In genomic region chr2:111121028-111121872, GRCh38 we compare ENCODE assay signal across 8 cellular contexts. TPM values are rescaled to one million over a fixed set of nuclear protein-coding genes. Genes with fewer than 3 reads are reported as not detected.
DNase-seq lines count a peak whose midpoint lies in the region; ATAC-seq lines count a peak whose summit lies in the region.

No MANE protein-coding gene starts in this region.

- peak overlapping the region; percentile 29 for H2BK120ac ChIP-seq in trophoblast cell (ENCODE audit: insufficient read depth, low read length, poor library complexity)

- no CpG with 5 or more reads among the region's 83 CpGs for WGBS in trophoblast cell (ENCODE audit: extremely low coverage, insufficient coverage, insufficient read length)

- H4K91ac ChIP-seq in trophoblast cell (ENCODE audit: low read depth, low read length): peak overlapping the region; percentile 7

- H4K12ac ChIP-seq in trophoblast cell (ENCODE audit: low read depth, low read length): no peak overlapping the region

- ATAC-seq in HG02642 (IDR thresholded peaks at IDR 0.05; ENCODE audit: poor library complexity, unreplicated experiment): peak; percentile 6
- ATAC-seq in HG02759 (IDR thresholded peaks at IDR 0.05; ENCODE audit: unreplicated experiment): no peak
- ATAC-seq in GM18519 (IDR thresholded peaks at IDR 0.05; ENCODE audit: low FRiP score, unreplicated experiment): no peak

- H3K9me3 ChIP-seq in NT2/D1 (ENCODE audit: insufficient read depth, low read length): no peaks in the 10 kb centered on the region
- no peaks in the 10 kb centered on the region for H3K9me3 ChIP-seq in trophoblast cell (ENCODE audit: insufficient read depth, low read depth, low read length)

- H3K4ac ChIP-seq in trophoblast cell (ENCODE audit: low read depth, low read length): peak overlapping the region; percentile 92

- H3K36me3 ChIP-seq in NT2/D1 (ENCODE audit: insufficient read depth, insufficient read length, low read length): peaks cover 23% of the 10 kb centered on the region
- H3K36me3 ChIP-seq in trophoblast cell (ENCODE audit: control insufficient read depth in 1 of 2, insufficient read depth in 2 of 2, low read length in 2 of 2): peaks cover 16 to 18% of the 10 kb centered on the region in 2 experiments

- peak overlapping the region; percentile 34 for H3K14ac ChIP-seq in trophoblast cell (ENCODE audit: low read length)

- no peak overlapping the region for H2BK12ac ChIP-seq in trophoblast cell (ENCODE audit: low read length)

- H3K9ac ChIP-seq in NT2/D1 (ENCODE audit: insufficient read length, low read depth) (peak overlapping the region; percentile 95), trophoblast cell (ENCODE audit: low read length) (peak overlapping the region; percentile 98)

- H2AFZ ChIP-seq in trophoblast cell (ENCODE audit: insufficient read depth, low read length, poor library complexity): no peak overlapping the region

- H3K4me3 ChIP-seq in NT2/D1 (ENCODE audit: insufficient read length, low read depth) (peak overlapping the region; percentile 90), trophoblast cell (ENCODE audit: low read depth, low read length) (peak overlapping the region; percentile 99)

- H3K4me1 ChIP-seq in NT2/D1 (ENCODE audit: insufficient read depth, insufficient read length): peaks cover 4% of the 10 kb centered on the region
- peaks cover 20 to 32% of the 10 kb centered on the region in 2 experiments for H3K4me1 ChIP-seq in trophoblast cell (ENCODE audit: control insufficient read depth in 1 of 2, insufficient read depth in 2 of 2, low read length in 2 of 2)

- peaks cover 56% of the 10 kb centered on the region for H3K27me3 ChIP-seq in NT2/D1 (ENCODE audit: insufficient read depth, insufficient read length)
- H3K27me3 ChIP-seq in trophoblast cell (ENCODE audit: insufficient read depth, low read length): peaks cover 13% of the 10 kb centered on the region

- H3K4me2 ChIP-seq in trophoblast cell (ENCODE audit: low read length): peak overlapping the region; percentile 90

- H3K27ac ChIP-seq in trophoblast cell (ENCODE audit: low read depth, low read length): peak overlapping the region; percentile 65

- peaks cover 36% of the 10 kb centered on the region for H3K79me2 ChIP-seq in trophoblast cell (ENCODE audit: control insufficient read depth, insufficient read depth, low read length, poor library complexity)

- H3K18ac ChIP-seq in trophoblast cell (ENCODE audit: low read length): peak overlapping the region; percentile 44

- peak overlapping the region; percentile 1 for H4K8ac ChIP-seq in trophoblast cell (ENCODE audit: low read depth, low read length)

- H3K79me1 ChIP-seq in trophoblast cell (ENCODE audit: low read length): peaks cover 45% of the 10 kb centered on the region

- peak overlapping the region; percentile 82 for H3K23ac ChIP-seq in trophoblast cell (ENCODE audit: low read length)

- H2AK5ac ChIP-seq in trophoblast cell (ENCODE audit: low read length): no peak overlapping the region

- DNase-seq in CMK (ENCODE audit: low read depth) (peak; percentile 5), NT2/D1 (ENCODE audit: low read depth, low spot score) (no peak), glomerular visceral epithelial cell (ENCODE audit: extremely low spot score) (peak; percentile 57), trophoblast cell (peak in 1 of 2 donors; percentile 56)
- DNase-seq in activated effector memory CD4-positive, alpha-beta T cell treated with anti-CD3 and anti-CD28 coated beads, Interleukin-2, amount 50 U/mL, for 16 hours: peak; percentile 81

- H2BK5ac ChIP-seq in trophoblast cell (ENCODE audit: low read depth, low read length, poor library complexity): peak overlapping the region; percentile 12

RNA-seq across cellular contexts. Expression of gene BCL2L11, which starts 0.5 kb away (rescaled TPM):
- polyA plus RNA-seq in trophoblast cell (2013): 29.4 and 31.9 TPM in 2 replicates
